Comparison of ENCODE assay signal across 15 cellular contexts in the genomic region with DNA sequence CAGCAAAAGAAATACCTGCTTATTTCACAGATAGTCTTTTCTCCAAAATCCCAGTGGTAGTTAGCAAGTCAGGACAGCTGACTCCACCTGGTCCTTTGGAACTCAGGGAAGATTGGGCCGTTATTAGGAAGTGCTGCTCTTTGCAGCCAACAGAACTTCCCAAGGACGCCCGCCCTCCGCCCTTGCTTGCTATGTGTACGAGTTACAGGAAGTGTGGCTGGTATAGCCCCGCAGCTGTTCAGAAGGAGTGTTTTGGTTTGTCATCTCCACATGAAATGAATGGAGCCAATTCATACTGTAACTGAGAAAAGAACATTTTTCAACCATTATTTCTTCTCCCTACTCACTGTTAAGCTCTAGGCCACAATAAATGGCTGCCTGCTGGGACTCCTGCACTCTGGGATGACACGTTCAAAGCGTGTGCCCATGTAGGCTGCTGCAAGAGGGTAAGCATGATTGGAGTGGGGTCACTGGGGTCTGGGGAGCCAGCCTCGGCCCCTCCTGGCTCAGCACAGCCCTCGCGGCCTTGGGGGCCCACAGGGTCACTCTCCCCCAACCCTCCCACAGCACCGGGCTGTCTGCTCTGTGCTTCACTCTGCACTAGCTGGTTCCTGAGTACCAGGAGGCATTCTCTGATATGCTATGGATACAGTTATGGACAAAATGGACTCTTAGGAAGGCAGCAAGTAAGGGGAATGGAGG.
DNase-seq lines count a peak whose midpoint lies in the region; ATAC-seq and TF ChIP-seq lines count a peak whose summit lies in the region.
"Had no signal": no experiment of that assay in that cellular context is flagged by ENCODE, and none has a peak within 500 bp of the region (broad histone marks: within the 10 kb centered on the region; RNA-seq: fewer than 3 reads in every experiment).

No MANE protein-coding gene starts in this region.

- no peaks in the 10 kb centered on the region for H3K27me3 Mint-ChIP-seq in osteocyte (ENCODE audit: unreplicated experiment)

- H3K4me1 Mint-ChIP-seq in osteocyte (ENCODE audit: unreplicated experiment), result no peaks in the 10 kb centered on the region

- intact Hi-C loops in left ventricle myocardium superior (cut with micrococcal nuclease) (no loop called here), Right ventricle myocardium inferior (cut with DNase I) (no loop called here)

- H3K27ac Mint-ChIP-seq in osteocyte (ENCODE audit: unreplicated experiment), result no peak overlapping the region

- peaks cover 3% of the 10 kb centered on the region for H3K36me3 Mint-ChIP-seq in osteocyte (ENCODE audit: unreplicated experiment)

- H3K9me3 Mint-ChIP-seq in osteocyte (ENCODE audit: unreplicated experiment), result peaks cover 19% of the 10 kb centered on the region

- peak; percentile 66 for ATAC-seq in left ventricle myocardium superior
- ATAC-seq in Right ventricle myocardium inferior, result no peak
- no peak for ATAC-seq in HG02970 (IDR thresholded peaks at IDR 0.05; ENCODE audit: low FRiP score, unreplicated experiment)
- ATAC-seq: A549 had no signal

- H3K4me3 Mint-ChIP-seq in osteocyte (ENCODE audit: unreplicated experiment), result no peak overlapping the region

- DNase-seq in left ventricle myocardium superior (peak; percentile 54), Right ventricle myocardium inferior (ENCODE audit: missing footprints) (no peak), epidermal melanocyte (ENCODE audit: insufficient read length, low spot score) (peak; percentile 21), osteocyte (ENCODE audit: extremely low spot score, unreplicated experiment) (peak; percentile 67), COR-L47 (lab: John Stamatoyannopoulos, UW) (no peak), Ammon's horn (ENCODE audit: low spot score) (no peak)
- DNase-seq: BE2C, H7, NCI-H1092, NCI-H1436 treated with DMSO at 0.1 percent for 48 hours, NCI-H1930, NCI-H510A, PC-9 had no signal

- no peak for TF ChIP-seq CTCF in osteocyte (IDR thresholded peaks at IDR 0.05)

Comparison
In these comparisons a context has a peak if more than half of its experiments do, and no peak if none do; other contexts are left out.
1. DNase-seq: peak in left ventricle myocardium superior (single experiment), epidermal melanocyte (single experiment) and osteocyte (single experiment); none in Right ventricle myocardium inferior (single experiment), COR-L47 (single experiment) and Ammon's horn (single experiment).